10 cellular contexts compared by ENCODE assay signal in genomic region chr22:46114518-46115387, GRCh38. TPM values are rescaled to one million over a fixed set of nuclear protein-coding genes. Genes with fewer than 3 reads are reported as not detected.
DNase-seq lines count a peak whose midpoint lies in the region; ATAC-seq, FAIRE-seq and TF ChIP-seq lines count a peak whose summit lies in the region.
"Had no signal": no experiment of that assay in that cellular context is flagged by ENCODE, and none has a peak within 500 bp of the region (broad histone marks: within the 10 kb centered on the region; RNA-seq: fewer than 3 reads in every experiment).

No MANE protein-coding gene starts in this region.

- H3K4me3 Mint-ChIP-seq in CD14-positive monocyte: no peak overlapping the region
- no peak overlapping the region for H3K4me3 Mint-ChIP-seq in activated CD8-positive, alpha-beta T cell treated with anti-CD3 and anti-CD28 coated beads for 36 hours
- H3K4me3 Mint-ChIP-seq: IgD-negative memory B cell had no signal

- no peak for FAIRE-seq in endothelial cell of umbilical vein (lab: Jason Lieb, UNC)

- POLR2A ChIA-PET in OCI-LY7 (lab: Charles Lee) (no interaction called here), endothelial cell of umbilical vein (lab: Charles Lee) (no interaction called here)
- POLR2A ChIA-PET in activated CD8-positive, alpha-beta T cell treated with anti-CD3 and anti-CD28 coated beads for 36 hours (lab: Charles Lee): interaction anchor here (0.8 kb wide), 1 partner anchor 108 kb away, joined by 3 read pairs; no protein-coding TSS in a partner anchor

- TF ChIP-seq POLR2A in endothelial cell of umbilical vein (IDR thresholded peaks at IDR 0.05; ENCODE audit: low read depth, low read length) (peak; percentile 4), sigmoid colon (IDR thresholded peaks at IDR 0.05) (no peak)

- H3K79me2 ChIP-seq in OCI-LY7 (ENCODE audit: insufficient read depth, low read depth, low read length): no peaks in the 10 kb centered on the region
- no peaks in the 10 kb centered on the region for H3K79me2 ChIP-seq in endothelial cell of umbilical vein (ENCODE audit: control insufficient read depth, insufficient read depth, low read length)
- H3K79me2 ChIP-seq in smooth muscle cell (ENCODE audit: low read depth): no peaks in the 10 kb centered on the region

- H3F3A ChIP-seq in smooth muscle cell (ENCODE audit: low read depth): no peaks in the 10 kb centered on the region

- no peaks in the 10 kb centered on the region for H3K27me3 ChIP-seq in endothelial cell of umbilical vein (ENCODE audit: control insufficient read depth in 2 of 2, insufficient read depth in 2 of 2, low read length in 2 of 2)
- no peaks in the 10 kb centered on the region for H3K27me3 ChIP-seq in sigmoid colon
- H3K27me3 ChIP-seq in smooth muscle cell (ENCODE audit: low read depth): no peaks in the 10 kb centered on the region
- H3K27me3 ChIP-seq: cardiac muscle cell had no signal

- H4K20me1 ChIP-seq in OCI-LY7 (ENCODE audit: insufficient read depth, low read length) (no peaks in the 10 kb centered on the region), endothelial cell of umbilical vein (replicated peaks; ENCODE audit: control insufficient read depth, extremely low read depth, insufficient read depth, low read length) (no peaks in the 10 kb centered on the region), smooth muscle cell (ENCODE audit: low read depth) (no peaks in the 10 kb centered on the region)

- BruUV-seq in OCI-LY7 (replicated peaks; lab: Mats Ljungman, UMichigan) (no TSS peak), endothelial cell of umbilical vein (replicated peaks; lab: Mats Ljungman, UMichigan) (TSS peak; percentile 1)

- no peak overlapping the region for H3K4me2 ChIP-seq in OCI-LY7 (ENCODE audit: low read length)
- H3K4me2 ChIP-seq in endothelial cell of umbilical vein (ENCODE audit: insufficient read depth, low read length): no peak overlapping the region
- no peak overlapping the region for H3K4me2 ChIP-seq in smooth muscle cell

- peak overlapping the region in 4 of 7 donors; percentile 29 to 72 (median 44) for H3K27ac Mint-ChIP-seq in CD14-positive monocyte
- no peak overlapping the region for H3K27ac Mint-ChIP-seq in activated CD8-positive, alpha-beta T cell treated with anti-CD3 and anti-CD28 coated beads for 36 hours

- H3K36me3 Mint-ChIP-seq in CD14-positive monocyte: peaks cover 9 to 28% of the 10 kb centered on the region in 2 donors
- no peaks in the 10 kb centered on the region for H3K36me3 Mint-ChIP-seq in activated CD8-positive, alpha-beta T cell treated with anti-CD3 and anti-CD28 coated beads for 36 hours (ENCODE audit: low read depth)
- H3K36me3 Mint-ChIP-seq: IgD-negative memory B cell had no signal

- DNase-seq in CD14-positive monocyte (ENCODE audit: low spot score) (no peak), OCI-LY7 (ENCODE audit: low spot score) (no peak), endothelial cell of umbilical vein (ENCODE audit: low read depth, low spot score) (no peak), sigmoid colon (no peak), smooth muscle cell (lab: John Stamatoyannopoulos, UW; ENCODE audit: unreplicated experiment) (no peak)
- DNase-seq in activated CD8-positive, alpha-beta T cell treated with anti-CD3 and anti-CD28 coated beads for 36 hours: no peak

- intact Hi-C loops in CD14-positive monocyte (cut with micrococcal nuclease): loop anchor here (5.0 to 10.0 kb wide), 6 partner anchors 37 to 532 kb away; no protein-coding TSS in a partner anchor
- intact Hi-C loops in OCI-LY7 (cut with micrococcal nuclease; ENCODE audit: unreplicated experiment): no loop called here
- intact Hi-C loops in endothelial cell of umbilical vein (cut with micrococcal nuclease): no loop called here
- intact Hi-C loops in sigmoid colon (cut with DNase I): loop anchor here (2.0 to 10.0 kb wide), 2 partner anchors 78 to 440 kb away; partner anchors contain the start of gene ATXN10
- intact Hi-C loops in activated CD8-positive, alpha-beta T cell treated with anti-CD3 and anti-CD28 coated beads for 36 hours (cut with micrococcal nuclease): loop anchor here (2.0 to 5.0 kb wide), 2 partner anchors 102 to 120 kb away; no protein-coding TSS in a partner anchor

- CTCF ChIA-PET in OCI-LY7 (lab: Charles Lee; ENCODE audit: unreplicated experiment) (interaction anchor here (1.0 kb wide), 1 partner anchor 109 kb away, joined by 3 read pairs; no protein-coding TSS in a partner anchor), endothelial cell of umbilical vein (lab: Charles Lee) (interaction anchor here (1.2 to 6.4 kb wide), 5 partner anchors 26 to 119 kb away, joined by 4 to 241 read pairs (median 29); no protein-coding TSS in a partner anchor)
- CTCF ChIA-PET in activated CD8-positive, alpha-beta T cell treated with anti-CD3 and anti-CD28 coated beads for 36 hours (lab: Charles Lee): interaction anchor here (0.8 to 5.3 kb wide), 5 partner anchors 78 to 119 kb away, joined by 3 to 110 read pairs (median 6); no protein-coding TSS in a partner anchor

- H3K36me3 ChIP-seq in OCI-LY7 (ENCODE audit: insufficient read depth, low read length): no peaks in the 10 kb centered on the region
- H3K36me3 ChIP-seq in endothelial cell of umbilical vein (ENCODE audit: control insufficient read depth in 2 of 2, extremely low read depth in 1 of 2, insufficient read depth in 2 of 2, low read length in 2 of 2): peaks cover 0 to 15% of the 10 kb centered on the region in 2 experiments
- peaks cover 8 to 32% (median 17%) of the 10 kb centered on the region in 4 donors for H3K36me3 ChIP-seq in sigmoid colon
- H3K36me3 ChIP-seq in smooth muscle cell (ENCODE audit: low read depth): no peaks in the 10 kb centered on the region
- H3K36me3 ChIP-seq: cardiac muscle cell had no signal

- H3K9me1 ChIP-seq in endothelial cell of umbilical vein (replicated peaks; ENCODE audit: control insufficient read depth, extremely low read depth, insufficient read depth, low read length): no peaks in the 10 kb centered on the region

- TF ChIP-seq EP300 in sigmoid colon (IDR thresholded peaks at IDR 0.05): no peak

- H3K9me2 ChIP-seq in OCI-LY7 (ENCODE audit: insufficient read depth, low read length): no peaks in the 10 kb centered on the region

- peaks cover 6% of the 10 kb centered on the region for H3K4me1 Mint-ChIP-seq in CD14-positive monocyte
- no peaks in the 10 kb centered on the region for H3K4me1 Mint-ChIP-seq in activated CD8-positive, alpha-beta T cell treated with anti-CD3 and anti-CD28 coated beads for 36 hours (ENCODE audit: low read depth)
- H3K4me1 Mint-ChIP-seq: IgD-negative memory B cell had no signal

- no peaks in the 10 kb centered on the region for H3K9me3 Mint-ChIP-seq in CD14-positive monocyte
- no peaks in the 10 kb centered on the region for H3K9me3 Mint-ChIP-seq in activated CD8-positive, alpha-beta T cell treated with anti-CD3 and anti-CD28 coated beads for 36 hours
- H3K9me3 Mint-ChIP-seq: IgD-negative memory B cell had no signal

- ATAC-seq in GM18519 (IDR thresholded peaks at IDR 0.05; ENCODE audit: low FRiP score, unreplicated experiment): no peak
- no peak for ATAC-seq in HG03095 (IDR thresholded peaks at IDR 0.05; ENCODE audit: unreplicated experiment)
- ATAC-seq in activated CD8-positive, alpha-beta T cell treated with anti-CD3 and anti-CD28 coated beads for 36 hours: no peak

- H3K9ac ChIP-seq in endothelial cell of umbilical vein (replicated peaks; ENCODE audit: extremely low read depth, insufficient read depth, low read length) (no peak overlapping the region), smooth muscle cell (ENCODE audit: low read depth) (no peak overlapping the region)

- H3K4me1 ChIP-seq in OCI-LY7 (ENCODE audit: insufficient read depth, low read length, poor library complexity, severe bottlenecking) (peaks cover 6% of the 10 kb centered on the region), endothelial cell of umbilical vein (ENCODE audit: control insufficient read depth, extremely low read depth, insufficient read depth, low read length) (no peaks in the 10 kb centered on the region), sigmoid colon (peaks cover 0 to 80% (median 73%) of the 10 kb centered on the region in 4 donors), smooth muscle cell (ENCODE audit: low read depth) (peaks cover 4% of the 10 kb centered on the region)

- H3K4me3 ChIP-seq in OCI-LY7 (ENCODE audit: low read depth, low read length, poor library complexity, severe bottlenecking): no peak overlapping the region
- no peak overlapping the region for H3K4me3 ChIP-seq in endothelial cell of umbilical vein (replicated peaks in 1 of 3; ENCODE audit: insufficient read depth in 1 of 3, low read depth in 1 of 3, low read length in 3 of 3)
- no peak overlapping the region for H3K4me3 ChIP-seq in sigmoid colon
- H3K4me3 ChIP-seq in smooth muscle cell: no peak overlapping the region
- H3K4me3 ChIP-seq: cardiac muscle cell had no signal

- H3K27ac ChIP-seq in OCI-LY7 (ENCODE audit: low read depth, low read length, poor library complexity, severe bottlenecking) (no peak overlapping the region), endothelial cell of umbilical vein (ENCODE audit: insufficient read depth, low read depth, low read length) (no peak overlapping the region), sigmoid colon (peak overlapping the region; percentile 75 to 92 (median 86)), smooth muscle cell (ENCODE audit: low read depth) (no peak overlapping the region)
- H3K27ac ChIP-seq: cardiac muscle cell had no signal

- H3K9me3 ChIP-seq in OCI-LY7 (ENCODE audit: low read length) (no peaks in the 10 kb centered on the region), endothelial cell of umbilical vein (replicated peaks; ENCODE audit: control insufficient read depth, insufficient read depth, low read length) (no peaks in the 10 kb centered on the region), sigmoid colon (no peaks in the 10 kb centered on the region), smooth muscle cell (replicated peaks; ENCODE audit: low read depth) (no peaks in the 10 kb centered on the region)

- peaks cover 0 to 1% (median 0%) of the 10 kb centered on the region in 3 donors for H3K27me3 Mint-ChIP-seq in CD14-positive monocyte (ENCODE audit: low read depth in 3 of 3)
- H3K27me3 Mint-ChIP-seq in activated CD8-positive, alpha-beta T cell treated with anti-CD3 and anti-CD28 coated beads for 36 hours: no peaks in the 10 kb centered on the region
- H3K27me3 Mint-ChIP-seq: IgD-negative memory B cell had no signal

- no peak for TF ChIP-seq CTCF in CD14-positive monocyte (IDR thresholded peaks at IDR 0.05)
- TF ChIP-seq CTCF in OCI-LY7 (conservative IDR thresholded peaks at IDR 0.05; ENCODE audit: low read length): 0 out of 2 replicates have a peak, but pooled peaks have one; percentile 16
- TF ChIP-seq CTCF in endothelial cell of umbilical vein (IDR thresholded peaks at IDR 0.05; ENCODE audit: extremely low read depth in 1 of 2, insufficient read depth in 1 of 2, low read depth in 1 of 2, low read length in 2 of 2): no peak
- peak in 3 of 4 experiments; percentile 14 to 29 (median 23) for TF ChIP-seq CTCF in sigmoid colon (IDR thresholded peaks at IDR 0.05)
- no peak for TF ChIP-seq CTCF in smooth muscle cell (IDR thresholded peaks at IDR 0.05; ENCODE audit: borderline replicate concordance, insufficient read depth, poor library complexity, severe bottlenecking)
- TF ChIP-seq CTCF in activated CD8-positive, alpha-beta T cell treated with anti-CD3 and anti-CD28 coated beads for 36 hours (IDR thresholded peaks at IDR 0.05): no peak

- WGBS in sigmoid colon, 2 donors: 26 to 61% methylated on average over 15 of the region's 15 CpGs
- 80% methylated on average over 14 of the region's 15 CpGs for WGBS in smooth muscle cell (ENCODE audit: low lambda C conversion rate)

- H2AFZ ChIP-seq in OCI-LY7 (ENCODE audit: low read length) (no peak overlapping the region), endothelial cell of umbilical vein (ENCODE audit: low read depth, low read length) (no peak overlapping the region), smooth muscle cell (ENCODE audit: low read depth) (no peak overlapping the region)

- dilution Hi-C loops in endothelial cell of umbilical vein (cut with MboI; ENCODE audit: extremely low pct_ligation_motif_present, low sequenced_read_pairs): no loop called here

RNA-seq across cellular contexts. Expression of gene PPARA, which starts 35.6 kb away (rescaled TPM):
- 1 to 10 TPM; 3.7 to 4.9 TPM for polyA plus RNA-seq in CD14-positive monocyte
- total RNA-seq in OCI-LY7 (2014; rRNA removed; shearing (Covaris generic)): 0.90 and 3.3 TPM in 2 replicates
- total RNA-seq in OCI-LY7 (2022): 10.5 and 16.4 TPM in 2 replicates
- total RNA-seq in endothelial cell of umbilical vein: 6.6 and 10.7 TPM in 2 replicates
- polyA plus RNA-seq in endothelial cell of umbilical vein: 2.9 and 3.1 TPM in 2 replicates
- polyA plus RNA-seq in endothelial cell of umbilical vein (2011; cell fraction: cytosol; rRNA removed): 2.5 and 3.6 TPM in 2 replicates
- 4.3 and 5.5 TPM in 2 replicates for polyA plus RNA-seq in endothelial cell of umbilical vein (2011; cell fraction: nucleus; rRNA removed)
- 3.5 and 4.7 TPM in 2 replicates for polyA plus RNA-seq in endothelial cell of umbilical vein (2012)
- 8.8 and 10.2 TPM in 2 replicates for polyA minus RNA-seq in endothelial cell of umbilical vein
- 4.8 TPM for polyA minus RNA-seq in endothelial cell of umbilical vein (2011; cell fraction: cytosol; rRNA and poly(A)+ RNA removed)
- polyA minus RNA-seq in endothelial cell of umbilical vein (2011; cell fraction: nucleus; rRNA and poly(A)+ RNA removed): 5.0 and 5.8 TPM in 2 replicates
- total RNA-seq in sigmoid colon: 10 to 100 TPM; 16.6 to 21.4 (median 20.6) TPM
- 10 to 100 TPM in 2 of 3 donors, 1 to 10 TPM in 1; 7.8 to 22.7 (median 12.0) TPM for polyA plus RNA-seq in sigmoid colon
- total RNA-seq in smooth muscle cell: 13.7 and 18.0 TPM in 2 replicates
- 8.8 and 9.2 TPM in 2 replicates for polyA plus RNA-seq in smooth muscle cell
- total RNA-seq in activated CD8-positive, alpha-beta T cell treated with anti-CD3 and anti-CD28 coated beads for 36 hours: 10 to 100 TPM in 1 of 2 experiments, 1 to 10 TPM in 1; 9.1 to 11.8 TPM

Comparison
In these comparisons a context has a peak if more than half of its experiments do, and no peak if none do; other contexts are left out.
1. CTCF ChIP-seq: peak in OCI-LY7 (single experiment) and sigmoid colon (3 of 4); none in CD14-positive monocyte (single experiment), endothelial cell of umbilical vein (0 of 2), smooth muscle cell (single experiment) and activated CD8-positive, alpha-beta T cell treated with anti-CD3 and anti-CD28 coated beads for 36 hours (single experiment).
2. H3K27ac ChIP-seq: peak in sigmoid colon (4 of 4); none in OCI-LY7 (single experiment), endothelial cell of umbilical vein (single experiment) and smooth muscle cell (single experiment).
3. intact Hi-C loops: an anchor here in CD14-positive monocyte (5.0 to 10.0 kb wide), sigmoid colon (2.0 to 10.0 kb wide) and activated CD8-positive, alpha-beta T cell treated with anti-CD3 and anti-CD28 coated beads for 36 hours (2.0 to 5.0 kb wide); none called in OCI-LY7 and endothelial cell of umbilical vein.